Comparison of ENCODE assay signal across 1 cellular context in genomic region chr11:74933765-74934164, GRCh38.
TF ChIP-seq lines count a peak whose summit lies in the region.

No MANE protein-coding gene starts in this region.

TF ChIP-seq in GM12878, 131 proteins besides CTCF, POLR2A, EP300 and RAD21:
- TF ChIP-seq ESRRA (IDR thresholded peaks at IDR 0.05; ENCODE audit: low read length), result no peak
- TF ChIP-seq ZNF24 (IDR thresholded peaks at IDR 0.05), result peak; percentile 90
